8 cellular contexts compared by ENCODE assay signal in genomic region chr1:38817958-38818705, GRCh38. TPM values are rescaled to one million over a fixed set of nuclear protein-coding genes. Genes with fewer than 3 reads are reported as not detected.
DNase-seq lines count a peak whose midpoint lies in the region; ATAC-seq and TF ChIP-seq lines count a peak whose summit lies in the region.

No MANE protein-coding gene starts in this region.

- intact Hi-C loops in Right ventricle myocardium inferior (cut with DNase I) (no loop called here), cardiac septum (cut with DNase I) (no loop called here)
- intact Hi-C loops in dendritic cell treated with granulocyte-macrophage colony-stimulating factor and Interleukin-4, amounts not matched to agents 40 ng/mL and 50 ng/mL, for 4 days (cut with micrococcal nuclease): no loop called here

- DNase-seq in Right ventricle myocardium inferior (ENCODE audit: missing footprints): no peak
- DNase-seq in cardiac septum (ENCODE audit: low spot score): no peak
- peak; percentile 59 to 85 for DNase-seq in mesothelial cell of epicardium (ENCODE audit: low spot score in 2 of 2, unreplicated experiment in 2 of 2)
- peak in 4 of 6 experiments; percentile 14 to 36 (median 27) for DNase-seq in stimulated activated naive CD4-positive, alpha-beta T cell (lab: John Stamatoyannopoulos, UW)
- DNase-seq in NCI-H510A (lab: John Stamatoyannopoulos, UW): no peak
- no peak for DNase-seq in SKM-1 (lab: John Stamatoyannopoulos, UW; ENCODE audit: unreplicated experiment)

- peak; percentile 46 for ATAC-seq in Right ventricle myocardium inferior
- peak; percentile 41 to 53 for ATAC-seq in activated CD4-positive, CD25-positive, alpha-beta regulatory T cell treated with anti-CD3 and anti-CD28 coated beads, Interleukin-2, amount 50 U/mL, for 24 hours

- H3K9me3 Mint-ChIP-seq in dendritic cell treated with granulocyte-macrophage colony-stimulating factor and Interleukin-4, amounts not matched to agents 40 ng/mL and 50 ng/mL, for 4 days: peaks cover 6% of the 10 kb centered on the region
- H3K9me3 Mint-ChIP-seq in mesothelial cell of epicardium: no peaks in the 10 kb centered on the region

- H3K27ac Mint-ChIP-seq in dendritic cell treated with granulocyte-macrophage colony-stimulating factor and Interleukin-4, amounts not matched to agents 40 ng/mL and 50 ng/mL, for 4 days: no peak overlapping the region
- H3K27ac Mint-ChIP-seq in mesothelial cell of epicardium: no peak overlapping the region

- peak overlapping the region; percentile 58 for H3K4me3 Mint-ChIP-seq in dendritic cell treated with granulocyte-macrophage colony-stimulating factor and Interleukin-4, amounts not matched to agents 40 ng/mL and 50 ng/mL, for 4 days
- peak overlapping the region; percentile 61 for H3K4me3 Mint-ChIP-seq in mesothelial cell of epicardium

- H3K27me3 Mint-ChIP-seq in dendritic cell treated with granulocyte-macrophage colony-stimulating factor and Interleukin-4, amounts not matched to agents 40 ng/mL and 50 ng/mL, for 4 days: peaks cover 55% of the 10 kb centered on the region
- peaks cover 95% of the 10 kb centered on the region for H3K27me3 Mint-ChIP-seq in mesothelial cell of epicardium (ENCODE audit: low read depth)

- peaks cover 15% of the 10 kb centered on the region for H3K4me1 Mint-ChIP-seq in dendritic cell treated with granulocyte-macrophage colony-stimulating factor and Interleukin-4, amounts not matched to agents 40 ng/mL and 50 ng/mL, for 4 days (ENCODE audit: low read depth)
- peaks cover 25% of the 10 kb centered on the region for H3K4me1 Mint-ChIP-seq in mesothelial cell of epicardium

- no peaks in the 10 kb centered on the region for H3K36me3 Mint-ChIP-seq in dendritic cell treated with granulocyte-macrophage colony-stimulating factor and Interleukin-4, amounts not matched to agents 40 ng/mL and 50 ng/mL, for 4 days (ENCODE audit: low read depth)
- H3K36me3 Mint-ChIP-seq in mesothelial cell of epicardium: no peaks in the 10 kb centered on the region

- peak; percentile 79 for TF ChIP-seq CTCF in mesothelial cell of epicardium (IDR thresholded peaks at IDR 0.05; ENCODE audit: unreplicated experiment)

RNA-seq across cellular contexts. Expression of gene RRAGC, which starts 41.4 kb away (rescaled TPM):
- 24.6 TPM for total RNA-seq in Right ventricle myocardium inferior
- total RNA-seq in cardiac septum: 23.6 TPM
- total RNA-seq in mesothelial cell of epicardium: 21.1 to 22.5 TPM (median 21.8 TPM) in 3 replicates

RNA-seq across cellular contexts. Expression of gene MYCBP, which starts 55.0 kb away (rescaled TPM):
- 16.8 TPM for total RNA-seq in Right ventricle myocardium inferior
- 7.7 TPM for total RNA-seq in cardiac septum
- 10.5 to 14.1 TPM (median 12.2 TPM) in 3 replicates for total RNA-seq in mesothelial cell of epicardium

Comparison
In these comparisons a context has a peak if more than half of its experiments do, and no peak if none do; other contexts are left out.
1. DNase-seq: peak in mesothelial cell of epicardium (2 of 2) and stimulated activated naive CD4-positive, alpha-beta T cell (4 of 6); none in Right ventricle myocardium inferior (single experiment), cardiac septum (single experiment), NCI-H510A (single experiment) and SKM-1 (single experiment).